1 cellular context compared by ENCODE assay signal in genomic region chrX:153634832-153635231, GRCh38.
TF ChIP-seq lines count a peak whose summit lies in the region.

No MANE protein-coding gene starts in this region.

TF ChIP-seq in HepG2, 621 proteins besides CTCF, POLR2A, EP300 and RAD21 (continued from another document):
- TF ChIP-seq, protein P1, sequence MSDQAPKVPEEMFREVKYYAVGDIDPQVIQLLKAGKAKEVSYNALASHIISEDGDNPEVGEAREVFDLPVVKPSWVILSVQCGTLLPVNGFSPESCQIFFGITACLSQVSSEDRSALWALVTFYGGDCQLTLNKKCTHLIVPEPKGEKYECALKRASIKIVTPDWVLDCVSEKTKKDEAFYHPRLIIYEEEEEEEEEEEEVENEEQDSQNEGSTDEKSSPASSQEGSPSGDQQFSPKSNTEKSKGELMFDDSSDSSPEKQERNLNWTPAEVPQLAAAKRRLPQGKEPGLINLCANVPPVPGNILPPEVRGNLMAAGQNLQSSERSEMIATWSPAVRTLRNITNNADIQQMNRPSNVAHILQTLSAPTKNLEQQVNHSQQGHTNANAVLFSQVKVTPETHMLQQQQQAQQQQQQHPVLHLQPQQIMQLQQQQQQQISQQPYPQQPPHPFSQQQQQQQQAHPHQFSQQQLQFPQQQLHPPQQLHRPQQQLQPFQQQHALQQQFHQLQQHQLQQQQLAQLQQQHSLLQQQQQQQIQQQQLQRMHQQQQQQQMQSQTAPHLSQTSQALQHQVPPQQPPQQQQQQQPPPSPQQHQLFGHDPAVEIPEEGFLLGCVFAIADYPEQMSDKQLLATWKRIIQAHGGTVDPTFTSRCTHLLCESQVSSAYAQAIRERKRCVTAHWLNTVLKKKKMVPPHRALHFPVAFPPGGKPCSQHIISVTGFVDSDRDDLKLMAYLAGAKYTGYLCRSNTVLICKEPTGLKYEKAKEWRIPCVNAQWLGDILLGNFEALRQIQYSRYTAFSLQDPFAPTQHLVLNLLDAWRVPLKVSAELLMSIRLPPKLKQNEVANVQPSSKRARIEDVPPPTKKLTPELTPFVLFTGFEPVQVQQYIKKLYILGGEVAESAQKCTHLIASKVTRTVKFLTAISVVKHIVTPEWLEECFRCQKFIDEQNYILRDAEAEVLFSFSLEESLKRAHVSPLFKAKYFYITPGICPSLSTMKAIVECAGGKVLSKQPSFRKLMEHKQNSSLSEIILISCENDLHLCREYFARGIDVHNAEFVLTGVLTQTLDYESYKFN (CRISPR knock-in tag; conservative IDR thresholded peaks at IDR 0.05) = peak; percentile 83
- TF ChIP-seq FOXA3 (CRISPR knock-in tag; IDR thresholded peaks at IDR 0.05) (0 out of 2 replicates have a peak, but pooled peaks have one; percentile 9), ASH2L (IDR thresholded peaks at IDR 0.05; ENCODE audit: insufficient read length, low read depth, low read length) (peak; percentile 40), TCF12 (IDR thresholded peaks at IDR 0.05) (no peak), TCF12 (CRISPR knock-in tag; IDR thresholded peaks at IDR 0.05) (0 out of 2 replicates have a peak, but pooled peaks have one; percentile 38), IKZF5 (CRISPR knock-in tag; IDR thresholded peaks at IDR 0.05) (peak; percentile 33; the same call in 1 of the 2 replicates), MTA1 (CRISPR knock-in tag; IDR thresholded peaks at IDR 0.05; ENCODE audit: borderline replicate concordance) (peak; percentile 47; the same call in 1 of the 2 replicates), MED1 (CRISPR knock-in tag; IDR thresholded peaks at IDR 0.05) (peak; percentile 93), IRF9 (CRISPR knock-in tag; IDR thresholded peaks at IDR 0.05; ENCODE audit: borderline replicate concordance) (no peak), ZNF543 (CRISPR knock-in tag; IDR thresholded peaks at IDR 0.05) (0 out of 2 replicates have a peak, but pooled peaks have one; percentile 17), NR2F6 (IDR thresholded peaks at IDR 0.05) (0 out of 2 replicates have a peak, but pooled peaks have one; percentile 24), NR2F6 (CRISPR knock-in tag; IDR thresholded peaks at IDR 0.05) (no peak), ZBTB7B (CRISPR knock-in tag; IDR thresholded peaks at IDR 0.05) (0 out of 2 replicates have a peak, but pooled peaks have one; percentile 53), MTF2 (CRISPR knock-in tag; IDR thresholded peaks at IDR 0.05; ENCODE audit: borderline replicate concordance) (no peak), UBTF (CRISPR knock-in tag; IDR thresholded peaks at IDR 0.05) (peak; percentile 57; the same call in 1 of the 2 replicates), RARA (CRISPR knock-in tag; IDR thresholded peaks at IDR 0.05) (peak; percentile 71), ZFP62 (CRISPR knock-in tag; IDR thresholded peaks at IDR 0.05) (no peak), TEAD3 (CRISPR knock-in tag; optimal IDR thresholded peaks at IDR 0.05; ENCODE audit: borderline replicate concordance) (peak; percentile 84), TAF1 (CRISPR knock-in tag; IDR thresholded peaks at IDR 0.05) (no peak), SNAI1 (CRISPR knock-in tag; IDR thresholded peaks at IDR 0.05; ENCODE audit: borderline replicate concordance) (no peak), ZNF691 (CRISPR knock-in tag; IDR thresholded peaks at IDR 0.05; ENCODE audit: borderline replicate concordance, low read depth) (no peak), PAF1 (CRISPR knock-in tag; IDR thresholded peaks at IDR 0.05) (no peak), MEIS2 (CRISPR knock-in tag; IDR thresholded peaks at IDR 0.05) (0 out of 2 replicates have a peak, but pooled peaks have one; percentile 32), ZNF746 (CRISPR knock-in tag; IDR thresholded peaks at IDR 0.05) (0 out of 2 replicates have a peak, but pooled peaks have one; percentile 66), ARID5B (CRISPR knock-in tag; IDR thresholded peaks at IDR 0.05) (peak; percentile 62), POGK (CRISPR knock-in tag; conservative IDR thresholded peaks at IDR 0.05) (0 out of 2 replicates have a peak, but pooled peaks have one; percentile 43), NRL (CRISPR knock-in tag; IDR thresholded peaks at IDR 0.05; ENCODE audit: borderline replicate concordance) (no peak), HNF1A (IDR thresholded peaks at IDR 0.05; ENCODE audit: low read depth) (no peak), HNF1A (CRISPR knock-in tag; IDR thresholded peaks at IDR 0.05; ENCODE audit: borderline replicate concordance) (0 out of 2 replicates have a peak, but pooled peaks have one; percentile 9), GATAD2A (CRISPR knock-in tag; IDR thresholded peaks at IDR 0.05) (peak; percentile 79), PHF21A (CRISPR knock-in tag; IDR thresholded peaks at IDR 0.05) (peak; percentile 68; the same call in 1 of the 2 replicates)
- TF ChIP-seq, protein P2, sequence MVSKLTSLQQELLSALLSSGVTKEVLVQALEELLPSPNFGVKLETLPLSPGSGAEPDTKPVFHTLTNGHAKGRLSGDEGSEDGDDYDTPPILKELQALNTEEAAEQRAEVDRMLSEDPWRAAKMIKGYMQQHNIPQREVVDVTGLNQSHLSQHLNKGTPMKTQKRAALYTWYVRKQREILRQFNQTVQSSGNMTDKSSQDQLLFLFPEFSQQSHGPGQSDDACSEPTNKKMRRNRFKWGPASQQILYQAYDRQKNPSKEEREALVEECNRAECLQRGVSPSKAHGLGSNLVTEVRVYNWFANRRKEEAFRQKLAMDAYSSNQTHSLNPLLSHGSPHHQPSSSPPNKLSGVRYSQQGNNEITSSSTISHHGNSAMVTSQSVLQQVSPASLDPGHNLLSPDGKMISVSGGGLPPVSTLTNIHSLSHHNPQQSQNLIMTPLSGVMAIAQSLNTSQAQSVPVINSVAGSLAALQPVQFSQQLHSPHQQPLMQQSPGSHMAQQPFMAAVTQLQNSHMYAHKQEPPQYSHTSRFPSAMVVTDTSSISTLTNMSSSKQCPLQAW (CRISPR knock-in tag; IDR thresholded peaks at IDR 0.05) = no peak
